ENCODE assay signal across 8 cellular contexts in the genomic region with DNA sequence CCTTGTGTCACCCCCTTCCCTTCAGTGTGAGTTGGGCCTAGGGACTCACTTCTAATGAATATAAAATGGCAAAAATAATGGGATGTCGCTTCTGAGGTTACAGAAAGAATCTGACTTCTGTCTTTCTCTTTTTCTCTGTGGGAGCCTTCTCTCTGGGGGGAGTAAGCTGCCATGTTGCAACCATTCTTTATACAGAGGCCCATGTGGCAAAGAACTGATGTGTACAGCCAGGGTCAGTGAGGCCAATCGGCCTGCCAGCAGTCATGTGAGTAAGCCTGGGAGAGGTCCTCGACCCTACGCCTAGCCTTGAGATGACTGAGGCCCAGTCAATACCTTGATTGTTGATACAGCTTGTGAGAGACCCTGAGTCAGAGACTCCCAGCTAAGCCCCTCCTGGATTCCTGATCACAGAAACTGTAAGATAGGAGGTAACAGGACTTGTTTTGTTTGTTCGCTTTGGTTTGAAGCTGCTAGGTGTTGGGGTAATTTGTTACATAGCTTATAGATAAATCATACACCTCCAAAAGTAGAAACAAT. TPM values are rescaled to one million over a fixed set of nuclear protein-coding genes. Genes with fewer than 3 reads are reported as not detected.
DNase-seq lines count a peak whose midpoint lies in the region; ATAC-seq, FAIRE-seq and TF ChIP-seq lines count a peak whose summit lies in the region.

No MANE protein-coding gene starts in this region.

- DNase-seq in HK-2 (ENCODE audit: unreplicated experiment) (peak; percentile 8), activated B cell treated with CpG ODN at 0.5 μM for 24 hours (no peak), globus pallidus (ENCODE audit: low spot score) (peak; percentile 23), small intestine (peak; percentile 51), epidermal melanocyte (ENCODE audit: insufficient read length, low spot score) (no peak), MV-4-11 (lab: John Stamatoyannopoulos, UW) (no peak)

- no peaks in the 10 kb centered on the region for H3K9me3 ChIP-seq in small intestine (ENCODE audit: control insufficient read depth, low read depth)

- no peaks in the 10 kb centered on the region for H3K36me3 ChIP-seq in small intestine (ENCODE audit: control insufficient read depth in 2 of 2, insufficient read depth in 2 of 2, low read length in 2 of 2)

- no peak for ATAC-seq in activated B cell treated with CpG ODN at 0.5 μM for 24 hours (ENCODE audit: low read depth)
- no peak for ATAC-seq in GM21447 (IDR thresholded peaks at IDR 0.05; ENCODE audit: unreplicated experiment)
- no peak for ATAC-seq in GM21381 (IDR thresholded peaks at IDR 0.05; ENCODE audit: unreplicated experiment)

- 31 to 57% (median 40%) methylated on average over 5 of the region's 5 CpGs for WGBS in small intestine, 3 donors

- peaks cover 2% of the 10 kb centered on the region for H3K36me3 Mint-ChIP-seq in activated B cell treated with CpG ODN at 0.5 μM for 24 hours (ENCODE audit: low read depth)

- peak overlapping the region; percentile 4 to 27 for H3K27ac ChIP-seq in small intestine (ENCODE audit: low read depth in 1 of 2, low read length in 1 of 2)

- peaks cover 5 to 6% of the 10 kb centered on the region in 2 donors for H3K4me1 ChIP-seq in small intestine (ENCODE audit: control insufficient read depth in 2 of 2, insufficient read depth in 1 of 2, low read depth in 1 of 2, low read length in 1 of 2)

- peak overlapping the region; percentile 94 for H3K4me3 Mint-ChIP-seq in activated B cell treated with CpG ODN at 0.5 μM for 24 hours

- H3K27me3 ChIP-seq in small intestine (ENCODE audit: control insufficient read depth in 2 of 2, insufficient read depth in 2 of 2, low read length in 2 of 2), result no peaks in the 10 kb centered on the region

- intact Hi-C loops in activated B cell treated with CpG ODN at 0.5 μM for 24 hours (cut with micrococcal nuclease), result loop anchor here (2.0 to 10.0 kb wide), 3 partner anchors 13 to 937 kb away; a partner anchor contains a TSS

- no peaks in the 10 kb centered on the region for H3K27me3 Mint-ChIP-seq in activated B cell treated with CpG ODN at 0.5 μM for 24 hours

- POLR2A ChIA-PET in activated B cell treated with CpG ODN at 0.5 μM for 24 hours (lab: Charles Lee), result no interaction called here

- peak overlapping the region in 1 of 2 donors; percentile 41 for H3K4me3 ChIP-seq in small intestine (ENCODE audit: low read depth in 1 of 2, low read length in 2 of 2)

- no peak overlapping the region for H3K27ac Mint-ChIP-seq in activated B cell treated with CpG ODN at 0.5 μM for 24 hours

- CTCF ChIA-PET in activated B cell treated with CpG ODN at 0.5 μM for 24 hours (lab: Charles Lee), result interaction anchor here (1.1 kb wide), 1 partner anchor 228 kb away, joined by 4 read pairs; no protein-coding TSS in a partner anchor

- no peaks in the 10 kb centered on the region for H3K9me3 Mint-ChIP-seq in activated B cell treated with CpG ODN at 0.5 μM for 24 hours

- FAIRE-seq in small intestine (lab: Jason Lieb, UNC), result no peak

- no peak for TF ChIP-seq CTCF in activated B cell treated with CpG ODN at 0.5 μM for 24 hours (IDR thresholded peaks at IDR 0.05)

- H3K4me1 Mint-ChIP-seq in activated B cell treated with CpG ODN at 0.5 μM for 24 hours, result peaks cover 23% of the 10 kb centered on the region

RNA-seq across cellular contexts. Expression of a gene that starts 1.7 kb away (rescaled TPM):
- 12.0 and 13.4 TPM in 2 replicates for total RNA-seq in activated B cell treated with CpG ODN at 0.5 μM for 24 hours
- polyA plus RNA-seq in small intestine, result 10 to 100 TPM in 1 of 3 donors, 1 to 10 TPM in 2; 8.1 to 17.0 (median 8.7) TPM

RNA-seq across cellular contexts. Expression of a gene that starts 34.7 kb away (rescaled TPM):
- not detected in 2 replicates for total RNA-seq in activated B cell treated with CpG ODN at 0.5 μM for 24 hours
- not detected for polyA plus RNA-seq in small intestine

RNA-seq across cellular contexts. Expression of a gene that starts 54.3 kb away (rescaled TPM):
- total RNA-seq in activated B cell treated with CpG ODN at 0.5 μM for 24 hours, result not detected in 2 replicates
- not detected for polyA plus RNA-seq in small intestine

Comparison
In these comparisons a context has a peak if more than half of its experiments do, and no peak if none do; other contexts are left out.
1. DNase-seq: peak in HK-2 (single experiment), globus pallidus (single experiment) and small intestine (single experiment); none in activated B cell treated with CpG ODN at 0.5 μM for 24 hours (single experiment), epidermal melanocyte (single experiment) and MV-4-11 (single experiment).